2 cellular contexts compared by ENCODE assay signal in genomic region chr18:72742002-72742401, GRCh38.
TF ChIP-seq lines count a peak whose summit lies in the region.

No MANE protein-coding gene starts in this region.

TF ChIP-seq in K562, 482 proteins besides CTCF, POLR2A, EP300 and RAD21 (continued from another document):
- TF ChIP-seq YBX1 (IDR thresholded peaks at IDR 0.05), result no peak
- no peak for TF ChIP-seq TEAD4 (IDR thresholded peaks at IDR 0.05; ENCODE audit: low read length)
- TF ChIP-seq TEAD4 (CRISPR knock-in tag; IDR thresholded peaks at IDR 0.05; ENCODE audit: borderline replicate concordance), result no peak
- no peak for TF ChIP-seq KAT2B (IDR thresholded peaks at IDR 0.05; ENCODE audit: low read depth, low read length)
- no peak for TF ChIP-seq RBM17 (IDR thresholded peaks at IDR 0.05; ENCODE audit: borderline replicate concordance, low read depth, low read length)
- TF ChIP-seq HDAC6 (IDR thresholded peaks at IDR 0.05; ENCODE audit: low read depth, low read length), result no peak
- no peak for TF ChIP-seq ZNF717 (CRISPR knock-in tag; IDR thresholded peaks at IDR 0.05)
- TF ChIP-seq ZC3H11A (IDR thresholded peaks at IDR 0.05; ENCODE audit: low read depth, low read length), result no peak
- no peak for TF ChIP-seq THRAP3 (IDR thresholded peaks at IDR 0.05; ENCODE audit: borderline replicate concordance)
- no peak for TF ChIP-seq NFATC3 (IDR thresholded peaks at IDR 0.05)
- TF ChIP-seq, protein P1, sequence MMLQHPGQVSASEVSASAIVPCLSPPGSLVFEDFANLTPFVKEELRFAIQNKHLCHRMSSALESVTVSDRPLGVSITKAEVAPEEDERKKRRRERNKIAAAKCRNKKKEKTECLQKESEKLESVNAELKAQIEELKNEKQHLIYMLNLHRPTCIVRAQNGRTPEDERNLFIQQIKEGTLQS (IDR thresholded peaks at IDR 0.05), result peak; percentile 50; the same call in 1 of the 2 replicates
- TF ChIP-seq, protein P1 (CRISPR knock-in tag; conservative IDR thresholded peaks at IDR 0.05), result no peak
- no peak for TF ChIP-seq MCM3 (IDR thresholded peaks at IDR 0.05)
- TF ChIP-seq, protein P2, sequence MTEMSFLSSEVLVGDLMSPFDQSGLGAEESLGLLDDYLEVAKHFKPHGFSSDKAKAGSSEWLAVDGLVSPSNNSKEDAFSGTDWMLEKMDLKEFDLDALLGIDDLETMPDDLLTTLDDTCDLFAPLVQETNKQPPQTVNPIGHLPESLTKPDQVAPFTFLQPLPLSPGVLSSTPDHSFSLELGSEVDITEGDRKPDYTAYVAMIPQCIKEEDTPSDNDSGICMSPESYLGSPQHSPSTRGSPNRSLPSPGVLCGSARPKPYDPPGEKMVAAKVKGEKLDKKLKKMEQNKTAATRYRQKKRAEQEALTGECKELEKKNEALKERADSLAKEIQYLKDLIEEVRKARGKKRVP (CRISPR knock-in tag; IDR thresholded peaks at IDR 0.05), result peak; percentile 79
- no peak for TF ChIP-seq ZNF644 (tag; IDR thresholded peaks at IDR 0.05; ENCODE audit: low read depth)
- TF ChIP-seq CEBPG (CRISPR knock-in tag; IDR thresholded peaks at IDR 0.05), result no peak
- TF ChIP-seq CEBPG (tag; conservative IDR thresholded peaks at IDR 0.05 in 1 of 2, IDR thresholded peaks at IDR 0.05 in 1 of 2), result peak; percentile 36 to 78; a peak in 3 of 4 replicates
- TF ChIP-seq, protein P3, sequence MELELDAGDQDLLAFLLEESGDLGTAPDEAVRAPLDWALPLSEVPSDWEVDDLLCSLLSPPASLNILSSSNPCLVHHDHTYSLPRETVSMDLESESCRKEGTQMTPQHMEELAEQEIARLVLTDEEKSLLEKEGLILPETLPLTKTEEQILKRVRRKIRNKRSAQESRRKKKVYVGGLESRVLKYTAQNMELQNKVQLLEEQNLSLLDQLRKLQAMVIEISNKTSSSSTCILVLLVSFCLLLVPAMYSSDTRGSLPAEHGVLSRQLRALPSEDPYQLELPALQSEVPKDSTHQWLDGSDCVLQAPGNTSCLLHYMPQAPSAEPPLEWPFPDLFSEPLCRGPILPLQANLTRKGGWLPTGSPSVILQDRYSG (tag; conservative IDR thresholded peaks at IDR 0.05; ENCODE audit: low read depth), result no peak
- peak; percentile 44; the same call in 1 of the 2 replicates for TF ChIP-seq ZSCAN32 (CRISPR knock-in tag; IDR thresholded peaks at IDR 0.05)
- TF ChIP-seq, protein P4, sequence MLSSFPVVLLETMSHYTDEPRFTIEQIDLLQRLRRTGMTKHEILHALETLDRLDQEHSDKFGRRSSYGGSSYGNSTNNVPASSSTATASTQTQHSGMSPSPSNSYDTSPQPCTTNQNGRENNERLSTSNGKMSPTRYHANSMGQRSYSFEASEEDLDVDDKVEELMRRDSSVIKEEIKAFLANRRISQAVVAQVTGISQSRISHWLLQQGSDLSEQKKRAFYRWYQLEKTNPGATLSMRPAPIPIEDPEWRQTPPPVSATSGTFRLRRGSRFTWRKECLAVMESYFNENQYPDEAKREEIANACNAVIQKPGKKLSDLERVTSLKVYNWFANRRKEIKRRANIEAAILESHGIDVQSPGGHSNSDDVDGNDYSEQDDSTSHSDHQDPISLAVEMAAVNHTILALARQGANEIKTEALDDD (IDR thresholded peaks at IDR 0.05), result no peak
- no peak for TF ChIP-seq NELFE (IDR thresholded peaks at IDR 0.05; ENCODE audit: insufficient read depth, insufficient read length)
- TF ChIP-seq ATF1 (CRISPR knock-in tag; IDR thresholded peaks at IDR 0.05), result no peak
- no peak for TF ChIP-seq ATF1 (tag; IDR thresholded peaks at IDR 0.05)
- TF ChIP-seq RNF2 (IDR thresholded peaks at IDR 0.05), result no peak

TF ChIP-seq in neural cell, 6 proteins besides CTCF, POLR2A, EP300 and RAD21 (continued from another document):
- TF ChIP-seq POLR2AphosphoS5 (IDR thresholded peaks at IDR 0.05), result peak; percentile 76
